In genomic region chr7:71244023-71244422, GRCh38 we compare ENCODE assay signal across 18 cellular contexts.
"Had no signal": no experiment of that assay in that cellular context is flagged by ENCODE, and none has a peak within 500 bp of the region (broad histone marks: within the 10 kb centered on the region; RNA-seq: fewer than 3 reads in every experiment).

No MANE protein-coding gene starts in this region.

- H3K4me3 Mint-ChIP-seq: activated B cell treated with CpG ODN at 0.5 μM for 24 hours; activated CD8-positive, alpha-beta T cell treated with anti-CD3 and anti-CD28 coated beads, Interleukin-2, amount 10 ng/mL, durations not matched to agents 7 days and 5 days; activated naive CD8-positive, alpha-beta T cell treated with anti-CD3 and anti-CD28 coated beads for 36 hours; naive thymus-derived CD4-positive, alpha-beta T cell; stimulated activated memory B cell treated with anti-CD40 and anti-IgM and Interleukin-4, amounts not matched to agents 10 μg/mL and 1 μg/mL and 100 μg/mL, for 72 hours had no signal

- H3K27me3 ChIP-seq: neutrophil, transverse colon had no signal

- H3K9me3 ChIP-seq: neutrophil, transverse colon had no signal

- H3K27me3 Mint-ChIP-seq: activated B cell treated with CpG ODN at 0.5 μM for 24 hours; activated naive CD8-positive, alpha-beta T cell treated with anti-CD3 and anti-CD28 coated beads for 36 hours; naive thymus-derived CD4-positive, alpha-beta T cell; stimulated activated memory B cell treated with anti-CD40 and anti-IgM and Interleukin-4, amounts not matched to agents 10 μg/mL and 1 μg/mL and 100 μg/mL, for 72 hours had no signal

- DNase-seq: activated B cell treated with CpG ODN at 0.5 μM for 24 hours; activated CD4-positive, alpha-beta T cell treated with anti-CD3 and anti-CD28 coated beads for 48 hours; activated CD8-positive, alpha-beta memory T cell treated with anti-CD3 and anti-CD28 coated beads, Interleukin-2, amount 50 U/mL, for 48 hours; activated CD8-positive, alpha-beta T cell treated with anti-CD3 and anti-CD28 coated beads, Interleukin-2, amount 10 ng/mL, durations not matched to agents 7 days and 5 days; activated gamma-delta T cell treated with Interleukin-2 at 50 U/mL for 16 hours; activated naive CD8-positive, alpha-beta T cell treated with anti-CD3 and anti-CD28 coated beads for 36 hours; amygdala; effector CD4-positive, alpha-beta T cell; foreskin fibroblast; left colon; mucosa of descending colon; naive thymus-derived CD4-positive, alpha-beta T cell; stimulated activated CD4-positive, alpha-beta T cell treated with anti-CD3 and anti-CD28 coated beads, Interleukin-2, amount 100 ng/mL, for 48 hours; SW 1271; transverse colon had no signal

- H3K27ac ChIP-seq: neutrophil, parathyroid adenoma, transverse colon had no signal

- H3K36me3 Mint-ChIP-seq: activated naive CD8-positive, alpha-beta T cell treated with anti-CD3 and anti-CD28 coated beads for 36 hours; naive thymus-derived CD4-positive, alpha-beta T cell; stimulated activated memory B cell treated with anti-CD40 and anti-IgM and Interleukin-4, amounts not matched to agents 10 μg/mL and 1 μg/mL and 100 μg/mL, for 72 hours had no signal

- ATAC-seq: activated CD8-positive, alpha-beta T cell treated with anti-CD3 and anti-CD28 coated beads, Interleukin-2, amount 10 ng/mL, durations not matched to agents 7 days and 5 days; left colon; mucosa of descending colon; naive thymus-derived CD4-positive, alpha-beta T cell; stimulated activated memory B cell treated with anti-CD40 and anti-IgM and Interleukin-4, amounts not matched to agents 10 μg/mL and 1 μg/mL and 100 μg/mL, for 72 hours had no signal

- H3K4me1 ChIP-seq: parathyroid adenoma, transverse colon had no signal

- H3K36me3 ChIP-seq: neutrophil, transverse colon had no signal

- H3K4me3 ChIP-seq: mucosa of descending colon, transverse colon had no signal

- H3K4me1 Mint-ChIP-seq: activated B cell treated with CpG ODN at 0.5 μM for 24 hours; activated naive CD8-positive, alpha-beta T cell treated with anti-CD3 and anti-CD28 coated beads for 36 hours; naive thymus-derived CD4-positive, alpha-beta T cell; stimulated activated memory B cell treated with anti-CD40 and anti-IgM and Interleukin-4, amounts not matched to agents 10 μg/mL and 1 μg/mL and 100 μg/mL, for 72 hours had no signal

- H3K27ac Mint-ChIP-seq: activated B cell treated with CpG ODN at 0.5 μM for 24 hours; activated CD8-positive, alpha-beta T cell treated with anti-CD3 and anti-CD28 coated beads, Interleukin-2, amount 10 ng/mL, durations not matched to agents 7 days and 5 days; activated naive CD8-positive, alpha-beta T cell treated with anti-CD3 and anti-CD28 coated beads for 36 hours; naive thymus-derived CD4-positive, alpha-beta T cell; stimulated activated memory B cell treated with anti-CD40 and anti-IgM and Interleukin-4, amounts not matched to agents 10 μg/mL and 1 μg/mL and 100 μg/mL, for 72 hours had no signal
